7 cellular contexts compared by ENCODE assay signal in genomic region chr3:195665311-195665710, GRCh38. TPM values are rescaled to one million over a fixed set of nuclear protein-coding genes. Genes with fewer than 3 reads are reported as not detected.
DNase-seq lines count a peak whose midpoint lies in the region; ATAC-seq, FAIRE-seq and TF ChIP-seq lines count a peak whose summit lies in the region.
"Not testable (repeated sequence)": the region's sequence is repeated elsewhere in the genome, so short reads cannot be mapped to it uniquely, and the experiment has no call there.
"Had no signal": no experiment of that assay in that cellular context is flagged by ENCODE, and none has a peak within 500 bp of the region (broad histone marks: within the 10 kb centered on the region; RNA-seq: fewer than 3 reads in every experiment).

No MANE protein-coding gene starts in this region.

- intact Hi-C loops in K562 (cut with micrococcal nuclease); esophagus muscularis mucosa (cut with DNase I); sciatic nerve (cut with DNase I); thyroid gland (cut with DNase I): not testable (repeated sequence)

- not testable (repeated sequence) for BruUV-seq in K562 (replicated peaks; lab: Mats Ljungman, UMichigan)

- H3K4me1 ChIP-seq in K562 (replicated peaks in 1 of 2; ENCODE audit: control insufficient read depth in 2 of 2, insufficient read depth in 2 of 2, low read length in 2 of 2); esophagus muscularis mucosa; thyroid gland: not testable (repeated sequence)

- in situ Hi-C loops in K562 (cut with MboI): not testable (repeated sequence)

- not testable (repeated sequence) for H3K9me3 ChIP-seq in K562 (replicated peaks; ENCODE audit: control insufficient read depth, insufficient read depth, low read depth, low read length); esophagus muscularis mucosa; thyroid gland

- H3K36me3 ChIP-seq in K562 (ENCODE audit: control insufficient read depth, insufficient read depth, low read length) (peaks cover 29% of the 10 kb centered on the region; the same call in 1 of the 3 replicates), esophagus muscularis mucosa (peaks cover 21 to 58% (median 40%) of the 10 kb centered on the region in 4 donors)
- not testable (repeated sequence) for H3K36me3 ChIP-seq in thyroid gland

- CTCF ChIA-PET in K562 (lab: Yijun Ruan, JAX; ENCODE audit: low intra/inter-chr PET ratio): not testable (repeated sequence)

- H4K20me1 ChIP-seq in K562 (replicated peaks; ENCODE audit: control insufficient read depth, insufficient read depth, low read length): not testable (repeated sequence)

- not testable (repeated sequence) for H3K9ac ChIP-seq in K562 (ENCODE audit: insufficient read depth in 1 of 2, low read depth in 2 of 2, low read length in 2 of 2)

- TF ChIP-seq EP300 in K562 (IDR thresholded peaks at IDR 0.05; ENCODE audit: low read length); esophagus muscularis mucosa (IDR thresholded peaks at IDR 0.05): not testable (repeated sequence)

- H3K79me2 ChIP-seq in K562 (ENCODE audit: control insufficient read depth, insufficient read depth, low read length): not testable (repeated sequence)

- 86% methylated on average over 13 of the region's 19 CpGs for WGBS in K562 (ENCODE audit: insufficient coverage, low coverage, missing lambda C conversion rate)
- WGBS in esophagus muscularis mucosa: 95% methylated on average over 8 of the region's 19 CpGs
- 77 to 89% methylated on average over 7 to 11 of the region's 19 CpGs for WGBS in thyroid gland, 2 donors

- POLR2A ChIA-PET in K562 (lab: Yijun Ruan, JAX): not testable (repeated sequence)

- not testable (repeated sequence) for ATAC-seq in K562
- peak; percentile 7 for ATAC-seq in sciatic nerve

- H3K27me3 ChIP-seq in K562 (ENCODE audit: control insufficient read depth in 2 of 2, insufficient read depth in 2 of 2, low read length in 2 of 2); esophagus muscularis mucosa; thyroid gland: not testable (repeated sequence)

- TF ChIP-seq RAD21 in K562 (CRISPR knock-in tag; conservative IDR thresholded peaks at IDR 0.05 in 1 of 2, IDR thresholded peaks at IDR 0.05 in 1 of 2): not testable (repeated sequence)

- H3K4me3 ChIP-seq in K562; esophagus muscularis mucosa; thyroid gland (replicated peaks in 1 of 3): not testable (repeated sequence)

- H3K9me1 ChIP-seq in K562 (ENCODE audit: control insufficient read depth, insufficient read depth, low read length): not testable (repeated sequence)

- not testable (repeated sequence) for H2AFZ ChIP-seq in K562 (ENCODE audit: low read depth, low read length)

- FAIRE-seq in K562 (lab: Jason Lieb, UNC): not testable (repeated sequence)

- DNase-seq in K562 (ENCODE audit: extremely low read depth in 1 of 4, low spot score in 3 of 4); sciatic nerve (ENCODE audit: low spot score): not testable (repeated sequence)
- DNase-seq in esophagus muscularis mucosa (ENCODE audit: extremely low spot score): peak; percentile 12
- peak; percentile 55 to 66 for DNase-seq in thyroid gland

- TF ChIP-seq CTCF in K562 (IDR thresholded peaks at IDR 0.05 in 2 of 3, conservative IDR thresholded peaks at IDR 0.05 in 1 of 3; ENCODE audit: insufficient read depth in 2 of 3, low read depth in 1 of 3, low read length in 3 of 3); esophagus muscularis mucosa (IDR thresholded peaks at IDR 0.05); thyroid gland (IDR thresholded peaks at IDR 0.05): not testable (repeated sequence)

- not testable (repeated sequence) for H3K27ac ChIP-seq in K562 (ENCODE audit: extremely low read depth, low read depth, low read length); esophagus muscularis mucosa (replicated peaks in 1 of 4); thyroid gland

- TF ChIP-seq POLR2A in K562 (conservative IDR thresholded peaks at IDR 0.05); esophagus muscularis mucosa (IDR thresholded peaks at IDR 0.05; ENCODE audit: low read depth); thyroid gland (IDR thresholded peaks at IDR 0.05): not testable (repeated sequence)

- not testable (repeated sequence) for H3K4me2 ChIP-seq in K562 (ENCODE audit: insufficient read depth, low read length)

TF ChIP-seq in K562, 482 proteins besides CTCF, POLR2A, EP300 and RAD21:
- TF ChIP-seq RBFOX2 (IDR thresholded peaks at IDR 0.05; ENCODE audit: low read depth, low read length): 0 out of 2 replicates have a peak, but pooled peaks have one; percentile 31

RNA-seq across cellular contexts. Expression of gene MUC20, which starts 55.5 kb away (rescaled TPM):
- 0.51 and 0.63 TPM in 2 replicates for total RNA-seq in K562 (2011; cell fraction: chromatin; rRNA removed; ENCODE audit: low replicate concordance)
- total RNA-seq in K562 (2011; cell fraction: nucleolus; rRNA removed): 0.17 and 0.39 TPM in 2 replicates
- not detected in 2 replicates for total RNA-seq in K562 (2011; cell fraction: nucleoplasm; rRNA removed)
- total RNA-seq in K562 (2014; rRNA removed) (not detected in 2 replicates), K562 (2014; rRNA removed; fragmentation: Illumina TruSeq; extraction: Trizol) (not detected in 2 replicates), K562 (2015; rRNA removed; fragmentation: Illumina TruSeq; extraction: Trizol) (0.18 TPM in 1 of 2 replicates, not detected in the other), K562 (2021) (0.16 and 0.25 TPM in 2 replicates), esophagus muscularis mucosa (1 to 10 TPM; 2.5 to 10.0 (median 4.7) TPM), sciatic nerve (28.7 TPM), thyroid gland (10 to 100 TPM in 3 of 4 donors, 1 to 10 TPM in 1; 3.9 to 18.4 (median 13.9) TPM)
- polyA plus RNA-seq in K562 (2011; rRNA removed) (0.11 and 0.15 TPM in 2 replicates), K562 (2014; fragmentation: Illumina TruSeq; extraction: Trizol) (0.15 and 0.44 TPM in 2 replicates), K562 (2014; fragmentation: Nextera tagmentation; extraction: Ambion mirVana) (under 1 TPM in 1 of 2 experiments, not detected in 1; 0.03 TPM), K562 (2014; rRNA removed) (0.22 and 0.23 TPM in 2 replicates)
- polyA plus RNA-seq in K562 (2011; cell fraction: cytosol; rRNA removed): 0.09 and 0.12 TPM in 2 replicates
- 0.41 and 0.63 TPM in 2 replicates for polyA plus RNA-seq in K562 (2011; cell fraction: nucleus; rRNA removed)
- 0.22 and 1.2 TPM in 2 replicates for polyA plus RNA-seq in K562 (2012)
- not detected in 2 replicates for polyA minus RNA-seq in K562 (2011; rRNA and poly(A)+ RNA removed)
- polyA minus RNA-seq in K562 (2011; cell fraction: cytosol; rRNA and poly(A)+ RNA removed): not detected in 2 replicates
- not detected in 2 replicates for polyA minus RNA-seq in K562 (2011; cell fraction: nucleus; rRNA and poly(A)+ RNA removed)
- total RNA-seq: Daoy had no signal
- polyA plus RNA-seq: CD14-positive monocyte; CD8-positive, alpha-beta memory T cell had no signal
